15 cellular contexts compared by ENCODE assay signal in genomic region chr15:52523192-52523591, GRCh38. TPM values are rescaled to one million over a fixed set of nuclear protein-coding genes. Genes with fewer than 3 reads are reported as not detected.
DNase-seq lines count a peak whose midpoint lies in the region; ATAC-seq and TF ChIP-seq lines count a peak whose summit lies in the region.
"Had no signal": no experiment of that assay in that cellular context is flagged by ENCODE, and none has a peak within 500 bp of the region (broad histone marks: within the 10 kb centered on the region; RNA-seq: fewer than 3 reads in every experiment).

No MANE protein-coding gene starts in this region.

- H3K27me3 Mint-ChIP-seq in HFFc6 (ENCODE audit: insufficient read depth), result no peaks in the 10 kb centered on the region; the same call in 1 of the 2 replicates
- no peaks in the 10 kb centered on the region for H3K27me3 Mint-ChIP-seq in chondrocyte (ENCODE audit: low read depth)
- H3K27me3 Mint-ChIP-seq: activated naive CD4-positive, alpha-beta T cell treated with anti-CD3 and anti-CD28 coated beads, Interleukin-2, amount 50 U/mL, for 24 hours; naive thymus-derived CD4-positive, alpha-beta T cell; stimulated activated naive B cell treated with anti-CD40 and anti-IgM and Interleukin-4, amounts not matched to agents 10 μg/mL and 1 μg/mL and 100 μg/mL, for 72 hours had no signal

- H3K27ac ChIP-seq in AG04450 (ENCODE audit: low read depth, low read length) (peak overlapping the region; percentile 41), left lung (peak overlapping the region in 1 of 2 donors; percentile 39), A673 (ENCODE audit: low read depth, low read length, poor library complexity, severe bottlenecking) (no peak overlapping the region)
- H3K27ac ChIP-seq: BLaER1 treated with 17β-estradiol and CSF1 and Interleukin-3, amounts not matched to agents 10 nM and 100 nM had no signal

- no peak for TF ChIP-seq CTCF in AG04450 (IDR thresholded peaks at IDR 0.05; ENCODE audit: low read depth, low read length)
- no peak for TF ChIP-seq CTCF in HFFc6 (IDR thresholded peaks at IDR 0.05)
- TF ChIP-seq CTCF in chondrocyte (IDR thresholded peaks at IDR 0.05), result no peak
- no peak for TF ChIP-seq CTCF in left lung (IDR thresholded peaks at IDR 0.05)
- no peak for TF ChIP-seq CTCF in A673 (conservative IDR thresholded peaks at IDR 0.05; ENCODE audit: low read depth, low read length)

- H3K27ac Mint-ChIP-seq in HFFc6, result peak overlapping the region; percentile 97
- H3K27ac Mint-ChIP-seq in chondrocyte (ENCODE audit: unreplicated experiment), result peak overlapping the region; percentile 91
- H3K27ac Mint-ChIP-seq: activated naive CD4-positive, alpha-beta T cell treated with anti-CD3 and anti-CD28 coated beads, Interleukin-2, amount 50 U/mL, for 24 hours; naive thymus-derived CD4-positive, alpha-beta T cell; stimulated activated naive B cell treated with anti-CD40 and anti-IgM and Interleukin-4, amounts not matched to agents 10 μg/mL and 1 μg/mL and 100 μg/mL, for 72 hours had no signal

- intact Hi-C loops in left lung (cut with DNase I), result no loop called here
- intact Hi-C loops in A673 (cut with micrococcal nuclease; ENCODE audit: unreplicated experiment), result no loop called here

- H3K9me3 ChIP-seq in AG04450 (ENCODE audit: control insufficient read depth, insufficient read depth, low read length), result no peaks in the 10 kb centered on the region
- no peaks in the 10 kb centered on the region for H3K9me3 ChIP-seq in left lung
- no peaks in the 10 kb centered on the region for H3K9me3 ChIP-seq in A673 (ENCODE audit: low read depth, low read length, poor library complexity, severe bottlenecking)
- H3K9me3 ChIP-seq: BLaER1 treated with 17β-estradiol and CSF1 and Interleukin-3, amounts not matched to agents 10 nM and 100 nM had no signal

- BruUV-seq in A673 (replicated peaks; lab: Mats Ljungman, UMichigan), result no TSS peak

- no peaks in the 10 kb centered on the region for H3K36me3 ChIP-seq in left lung
- H3K36me3 ChIP-seq in A673 (ENCODE audit: insufficient read depth, low read length, poor library complexity, severe bottlenecking), result no peaks in the 10 kb centered on the region
- H3K36me3 ChIP-seq: BLaER1 treated with 17β-estradiol and CSF1 and Interleukin-3, amounts not matched to agents 10 nM and 100 nM had no signal

- H3K4me1 ChIP-seq in left lung (peaks cover 4 to 54% of the 10 kb centered on the region in 2 donors), A673 (ENCODE audit: insufficient read depth, low read length, poor library complexity, severe bottlenecking) (no peaks in the 10 kb centered on the region)

- H3K9me3 Mint-ChIP-seq in HFFc6 (no peaks in the 10 kb centered on the region), chondrocyte (ENCODE audit: low read depth) (no peaks in the 10 kb centered on the region)
- H3K9me3 Mint-ChIP-seq: activated naive CD4-positive, alpha-beta T cell treated with anti-CD3 and anti-CD28 coated beads, Interleukin-2, amount 50 U/mL, for 24 hours; naive thymus-derived CD4-positive, alpha-beta T cell; stimulated activated naive B cell treated with anti-CD40 and anti-IgM and Interleukin-4, amounts not matched to agents 10 μg/mL and 1 μg/mL and 100 μg/mL, for 72 hours had no signal

- POLR2A ChIA-PET in AG04450 (lab: Yijun Ruan, JAX) (interaction anchor here (0.8 kb wide), 1 partner anchor 26 kb away, joined by 3 read pairs; no protein-coding TSS in a partner anchor), A673 (lab: Charles Lee; ENCODE audit: low non-redundant PET) (no interaction called here)

- CTCF ChIA-PET in AG04450 (lab: Charles Lee), result interaction anchor here (0.8 to 2.1 kb wide), 2 partner anchors 32 to 213 kb away, joined by 3 to 6 read pairs; no protein-coding TSS in a partner anchor
- CTCF ChIA-PET in A673 (lab: Charles Lee), result no interaction called here

- peak; percentile 59 for ATAC-seq in left lung
- ATAC-seq in HG02610 (IDR thresholded peaks at IDR 0.05; ENCODE audit: unreplicated experiment), result no peak
- ATAC-seq in HG03457 (IDR thresholded peaks at IDR 0.05; ENCODE audit: unreplicated experiment), result no peak
- ATAC-seq: naive thymus-derived CD4-positive, alpha-beta T cell; stimulated activated naive B cell treated with anti-CD40 and anti-IgM and Interleukin-4, amounts not matched to agents 10 μg/mL and 1 μg/mL and 100 μg/mL, for 72 hours had no signal

- H3K4me3 ChIP-seq in AG04450 (ENCODE audit: low read depth, low read length), result no peak overlapping the region
- no peak overlapping the region for H3K4me3 ChIP-seq in left lung
- H3K4me3 ChIP-seq in A673 (ENCODE audit: low read depth, low read length, poor library complexity, severe bottlenecking), result no peak overlapping the region
- H3K4me3 ChIP-seq: BLaER1 treated with 17β-estradiol and CSF1 and Interleukin-3, amounts not matched to agents 10 nM and 100 nM had no signal

- H3K27me3 ChIP-seq in AG04450 (ENCODE audit: control insufficient read depth, insufficient read depth, low read length), result no peaks in the 10 kb centered on the region
- peaks cover 0 to 1% of the 10 kb centered on the region in 2 donors for H3K27me3 ChIP-seq in left lung
- H3K27me3 ChIP-seq in A673 (replicated peaks; ENCODE audit: insufficient read depth, low read depth, low read length, poor library complexity), result peaks cover 12% of the 10 kb centered on the region
- H3K27me3 ChIP-seq: BLaER1 treated with 17β-estradiol and CSF1 and Interleukin-3, amounts not matched to agents 10 nM and 100 nM had no signal

- DNase-seq in AG04450 (ENCODE audit: low read depth, low spot score), result peak; percentile 66
- peak; percentile 87 for DNase-seq in HFFc6
- no peak for DNase-seq in chondrocyte (ENCODE audit: low spot score)
- DNase-seq in left lung, result no peak
- no peak for DNase-seq in A673 (ENCODE audit: low spot score)
- no peak for DNase-seq in NCI-H146 (lab: John Stamatoyannopoulos, UW)
- DNase-seq: activated CD4-positive, alpha-beta T cell treated with anti-CD3 and anti-CD28 coated beads for 48 hours; effector CD4-positive, alpha-beta T cell; naive thymus-derived CD4-positive, alpha-beta T cell; NCI-H510A; stimulated activated naive B cell treated with anti-CD40 and anti-IgM and Interleukin-4, amounts not matched to agents 10 μg/mL and 1 μg/mL and 100 μg/mL, for 72 hours had no signal

- peaks cover 69% of the 10 kb centered on the region for H3K4me1 Mint-ChIP-seq in HFFc6 (ENCODE audit: low read depth)
- peaks cover 45% of the 10 kb centered on the region for H3K4me1 Mint-ChIP-seq in chondrocyte (ENCODE audit: low read depth)

- H3K4me3 Mint-ChIP-seq in HFFc6, result peak overlapping the region; percentile 35
- H3K4me3 Mint-ChIP-seq in chondrocyte (ENCODE audit: unreplicated experiment), result no peak overlapping the region
- H3K4me3 Mint-ChIP-seq: activated naive CD4-positive, alpha-beta T cell treated with anti-CD3 and anti-CD28 coated beads, Interleukin-2, amount 50 U/mL, for 24 hours; naive thymus-derived CD4-positive, alpha-beta T cell; stimulated activated naive B cell treated with anti-CD40 and anti-IgM and Interleukin-4, amounts not matched to agents 10 μg/mL and 1 μg/mL and 100 μg/mL, for 72 hours had no signal

- H3K36me3 Mint-ChIP-seq in HFFc6 (ENCODE audit: low read depth) (peaks cover 14% of the 10 kb centered on the region), chondrocyte (ENCODE audit: low read depth) (no peaks in the 10 kb centered on the region)

RNA-seq across cellular contexts. Expression of gene MYO5A, which starts 5.5 kb away (rescaled TPM):
- 31.4 and 37.2 TPM in 2 replicates for polyA plus RNA-seq in AG04450 (2011; rRNA removed)
- polyA minus RNA-seq in AG04450 (2011; rRNA and poly(A)+ RNA removed), result 71.2 and 77.1 TPM in 2 replicates
- total RNA-seq in HFFc6 (2021; fragmentation: NEBNext Ultra II Directional; extraction: Animal tissue kit (Norgen Biotek cat#: 25700)), result 10 to 100 TPM; 47.4 to 59.4 (median 54.0) TPM
- total RNA-seq in chondrocyte, result 40.9 to 44.7 TPM (median 41.0 TPM) in 3 replicates
- total RNA-seq in left lung, result 10 to 100 TPM; 21.8 to 33.4 TPM
- total RNA-seq in A673 (2021), result 16.8 and 20.9 TPM in 2 replicates

RNA-seq across cellular contexts. Expression of gene ARPP19, which starts 45.6 kb away (rescaled TPM):
- 62.8 and 86.3 TPM in 2 replicates for polyA plus RNA-seq in AG04450 (2011; rRNA removed)
- polyA minus RNA-seq in AG04450 (2011; rRNA and poly(A)+ RNA removed), result 52.3 and 62.5 TPM in 2 replicates
- total RNA-seq in HFFc6 (2021; fragmentation: NEBNext Ultra II Directional; extraction: Animal tissue kit (Norgen Biotek cat#: 25700)), result 100 to 1,000 TPM; 116 to 142 (median 126) TPM
- total RNA-seq in chondrocyte (160 to 179 TPM (median 166 TPM) in 3 replicates), left lung (100 to 1,000 TPM; 152 to 158 TPM), A673 (2021) (173 and 186 TPM in 2 replicates)

Comparison
In these comparisons a context has a peak if more than half of its experiments do, and no peak if none do; other contexts are left out.
1. DNase-seq: peak in AG04450 (single experiment) and HFFc6 (single experiment); none in chondrocyte (single experiment), left lung (0 of 2), A673 (single experiment) and NCI-H146 (single experiment).